In the genomic region with DNA sequence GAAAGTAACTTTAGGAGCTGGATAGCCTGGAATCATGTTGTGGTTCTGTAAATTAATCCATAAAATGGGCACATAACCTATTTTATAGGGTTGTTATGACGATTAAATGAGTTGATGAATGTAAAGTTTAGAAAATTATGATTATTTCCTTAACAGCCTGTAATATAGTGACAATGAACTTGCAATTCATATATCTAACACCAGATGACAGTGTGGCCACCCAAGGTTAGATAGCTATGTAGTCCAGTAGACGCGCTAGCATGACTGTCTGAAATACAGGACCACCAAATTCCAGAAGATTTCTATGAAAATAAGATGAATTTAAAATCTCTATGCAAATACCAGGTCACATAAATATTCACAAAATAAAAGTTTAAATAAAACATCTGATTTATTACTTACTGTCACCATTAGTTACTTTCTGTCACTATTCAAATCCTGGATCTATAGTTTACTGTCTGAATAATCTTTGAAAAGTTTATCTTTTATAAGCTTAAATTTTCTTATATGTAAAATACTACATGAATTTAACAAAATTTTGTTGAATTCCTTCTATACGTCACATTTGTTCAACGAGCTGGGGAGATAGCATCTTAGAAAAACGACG, we compare ENCODE assay signal across 8 cellular contexts. TPM values are rescaled to one million over a fixed set of nuclear protein-coding genes. Genes with fewer than 3 reads are reported as not detected.
DNase-seq lines count a peak whose midpoint lies in the region; ATAC-seq, FAIRE-seq and TF ChIP-seq lines count a peak whose summit lies in the region.

No MANE protein-coding gene starts in this region.

- no peak overlapping the region for H3K27ac ChIP-seq in CD8-positive, alpha-beta T cell (ENCODE audit: low read depth, low read length)

- peak; percentile 79 for ATAC-seq in CD8-positive, alpha-beta T cell
- peak; percentile 83 for ATAC-seq in HG02943 (IDR thresholded peaks at IDR 0.05; ENCODE audit: low read depth, unreplicated experiment)

- POLR2A ChIA-PET in CD8-positive, alpha-beta T cell (lab: Charles Lee) = interaction anchor here (0.6 to 0.7 kb wide), 2 partner anchors 114 to 243 kb away, joined by 3 read pairs; no protein-coding TSS in a partner anchor

- intact Hi-C loops in CD8-positive, alpha-beta T cell (cut with DNase I, micrococcal nuclease) = loop anchor here (1.0 kb wide), 2 partner anchors 64 to 243 kb away; no protein-coding TSS in a partner anchor
- intact Hi-C loops in activated T-helper 1 cell treated with anti-CD3 and anti-CD28 coated beads, Interleukin-12 subunit alpha, Interleukin-12 subunit beta, Interleukin-2, Interleukin-4 antibody, amounts not matched to agents 30 ng/mL and 10 ng/mL and 1 ng/mL, durations not matched to agents 14 hours and 24 hours and 36 hours (cut with micrococcal nuclease) = loop anchor here (1.0 kb wide), 1 partner anchor 243 kb away; no protein-coding TSS in a partner anchor

- H3K36me3 ChIP-seq in CD8-positive, alpha-beta T cell (ENCODE audit: insufficient read depth, low read length) = no peaks in the 10 kb centered on the region

- H3K27ac Mint-ChIP-seq in CD8-positive, alpha-beta T cell = no peak overlapping the region
- H3K27ac Mint-ChIP-seq in activated T-helper 1 cell treated with anti-CD3 and anti-CD28 coated beads, Interleukin-12 subunit alpha, Interleukin-12 subunit beta, Interleukin-2, Interleukin-4 antibody, amounts not matched to agents 30 ng/mL and 10 ng/mL and 1 ng/mL, durations not matched to agents 14 hours and 24 hours and 36 hours = no peak overlapping the region

- no peak for FAIRE-seq in GM18507 (lab: Jason Lieb, UNC)

- H3K27me3 Mint-ChIP-seq in CD8-positive, alpha-beta T cell (ENCODE audit: low read depth) = peaks cover 9% of the 10 kb centered on the region
- H3K27me3 Mint-ChIP-seq in activated T-helper 1 cell treated with anti-CD3 and anti-CD28 coated beads, Interleukin-12 subunit alpha, Interleukin-12 subunit beta, Interleukin-2, Interleukin-4 antibody, amounts not matched to agents 30 ng/mL and 10 ng/mL and 1 ng/mL, durations not matched to agents 14 hours and 24 hours and 36 hours (ENCODE audit: insufficient read depth) = peaks cover 35% of the 10 kb centered on the region

- H3K9me3 Mint-ChIP-seq in CD8-positive, alpha-beta T cell = no peaks in the 10 kb centered on the region
- H3K9me3 Mint-ChIP-seq in activated T-helper 1 cell treated with anti-CD3 and anti-CD28 coated beads, Interleukin-12 subunit alpha, Interleukin-12 subunit beta, Interleukin-2, Interleukin-4 antibody, amounts not matched to agents 30 ng/mL and 10 ng/mL and 1 ng/mL, durations not matched to agents 14 hours and 24 hours and 36 hours = no peaks in the 10 kb centered on the region

- TF ChIP-seq CTCF in CD8-positive, alpha-beta T cell (IDR thresholded peaks at IDR 0.05) = peak; percentile 85
- peak; percentile 89 for TF ChIP-seq CTCF in cardiac fibroblast (IDR thresholded peaks at IDR 0.05; ENCODE audit: low read depth, low read length)

- H3K4me1 Mint-ChIP-seq in CD8-positive, alpha-beta T cell (ENCODE audit: low read depth) = no peaks in the 10 kb centered on the region
- H3K4me1 Mint-ChIP-seq in activated T-helper 1 cell treated with anti-CD3 and anti-CD28 coated beads, Interleukin-12 subunit alpha, Interleukin-12 subunit beta, Interleukin-2, Interleukin-4 antibody, amounts not matched to agents 30 ng/mL and 10 ng/mL and 1 ng/mL, durations not matched to agents 14 hours and 24 hours and 36 hours (ENCODE audit: low read depth) = no peaks in the 10 kb centered on the region

- H3K4me3 ChIP-seq in CD8-positive, alpha-beta T cell (ENCODE audit: low read depth, low read length) = no peak overlapping the region
- no peak overlapping the region for H3K4me3 ChIP-seq in cardiac fibroblast (replicated peaks in 1 of 2; ENCODE audit: low read depth in 2 of 2, low read length in 2 of 2)

- no peak overlapping the region for H3K4me3 Mint-ChIP-seq in CD8-positive, alpha-beta T cell
- H3K4me3 Mint-ChIP-seq in activated T-helper 1 cell treated with anti-CD3 and anti-CD28 coated beads, Interleukin-12 subunit alpha, Interleukin-12 subunit beta, Interleukin-2, Interleukin-4 antibody, amounts not matched to agents 30 ng/mL and 10 ng/mL and 1 ng/mL, durations not matched to agents 14 hours and 24 hours and 36 hours = no peak overlapping the region

- no peaks in the 10 kb centered on the region for H3K27me3 ChIP-seq in CD8-positive, alpha-beta T cell (ENCODE audit: insufficient read depth, low read length)

- no peaks in the 10 kb centered on the region for H3K9me3 ChIP-seq in CD8-positive, alpha-beta T cell (ENCODE audit: low read length)

- H3K36me3 Mint-ChIP-seq in CD8-positive, alpha-beta T cell = no peaks in the 10 kb centered on the region
- no peaks in the 10 kb centered on the region for H3K36me3 Mint-ChIP-seq in activated T-helper 1 cell treated with anti-CD3 and anti-CD28 coated beads, Interleukin-12 subunit alpha, Interleukin-12 subunit beta, Interleukin-2, Interleukin-4 antibody, amounts not matched to agents 30 ng/mL and 10 ng/mL and 1 ng/mL, durations not matched to agents 14 hours and 24 hours and 36 hours (ENCODE audit: low read depth)

- no peaks in the 10 kb centered on the region for H3K4me1 ChIP-seq in CD8-positive, alpha-beta T cell (ENCODE audit: insufficient read depth, low read length)

- CTCF ChIA-PET in CD8-positive, alpha-beta T cell (lab: Charles Lee) = interaction anchor here (0.6 to 4.8 kb wide), 11 partner anchors 8 to 254 kb away, joined by 3 to 50 read pairs (median 4); partner anchors contain the start of gene MACIR

- peak in 1 of 7 experiments; percentile 17 for DNase-seq in CD8-positive, alpha-beta T cell
- DNase-seq in GM18507 (ENCODE audit: extremely low spot score, insufficient read length, low read depth) (peak; percentile 3), NCI-H345 treated with DMSO at 0.1 percent for 48 hours (lab: John Stamatoyannopoulos, UW; ENCODE audit: unreplicated experiment) (peak; percentile 2), cardiac fibroblast (ENCODE audit: low read depth in 2 of 2) (peak; percentile 66 to 77), medulla oblongata (ENCODE audit: extremely low spot score) (peak; percentile 49)
- no peak for DNase-seq in activated T-helper 1 cell treated with anti-CD3 and anti-CD28 coated beads, Interleukin-12 subunit alpha, Interleukin-12 subunit beta, Interleukin-2, Interleukin-4 antibody, amounts not matched to agents 30 ng/mL and 10 ng/mL and 1 ng/mL, durations not matched to agents 14 hours and 24 hours and 36 hours (ENCODE audit: low spot score)
- no peak for DNase-seq in activated CD8-positive, alpha-beta memory T cell treated with anti-CD3 and anti-CD28 coated beads, Interleukin-2, amount 50 U/mL, for 4 hours

RNA-seq across cellular contexts. Expression of gene MACIR, which starts 26.1 kb away (rescaled TPM):
- total RNA-seq in CD8-positive, alpha-beta T cell = 1 to 10 TPM; 1.5 TPM
- total RNA-seq in activated T-helper 1 cell treated with anti-CD3 and anti-CD28 coated beads, Interleukin-12 subunit alpha, Interleukin-12 subunit beta, Interleukin-2, Interleukin-4 antibody, amounts not matched to agents 30 ng/mL and 10 ng/mL and 1 ng/mL, durations not matched to agents 14 hours and 24 hours and 36 hours = 11.9 and 12.3 TPM in 2 replicates

Comparison
In these comparisons a context has a peak if more than half of its experiments do, and no peak if none do; other contexts are left out.
1. DNase-seq: peak in GM18507 (single experiment), NCI-H345 treated with DMSO at 0.1 percent for 48 hours (single experiment), cardiac fibroblast (2 of 2) and medulla oblongata (single experiment); none in activated T-helper 1 cell treated with anti-CD3 and anti-CD28 coated beads, Interleukin-12 subunit alpha, Interleukin-12 subunit beta, Interleukin-2, Interleukin-4 antibody, amounts not matched to agents 30 ng/mL and 10 ng/mL and 1 ng/mL, durations not matched to agents 14 hours and 24 hours and 36 hours (single experiment) and activated CD8-positive, alpha-beta memory T cell treated with anti-CD3 and anti-CD28 coated beads, Interleukin-2, amount 50 U/mL, for 4 hours (single experiment).